In genomic region chr20:1267161-1267560, GRCh38 we compare ENCODE assay signal across 1 cellular context.
TF ChIP-seq lines count a peak whose summit lies in the region.

No MANE protein-coding gene starts in this region.

TF ChIP-seq in A549, 52 proteins besides CTCF, POLR2A, EP300 and RAD21 (continued from another document):
- TF ChIP-seq ZC3H11A (IDR thresholded peaks at IDR 0.05) (no peak), REST (IDR thresholded peaks at IDR 0.05) (no peak), ZSCAN20 (CRISPR knock-in tag; IDR thresholded peaks at IDR 0.05) (no peak), MAZ (IDR thresholded peaks at IDR 0.05; ENCODE audit: borderline replicate concordance, low read depth, low read length) (no peak), JUN (IDR thresholded peaks at IDR 0.05) (no peak)
